11 cellular contexts compared by ENCODE assay signal in the genomic region with DNA sequence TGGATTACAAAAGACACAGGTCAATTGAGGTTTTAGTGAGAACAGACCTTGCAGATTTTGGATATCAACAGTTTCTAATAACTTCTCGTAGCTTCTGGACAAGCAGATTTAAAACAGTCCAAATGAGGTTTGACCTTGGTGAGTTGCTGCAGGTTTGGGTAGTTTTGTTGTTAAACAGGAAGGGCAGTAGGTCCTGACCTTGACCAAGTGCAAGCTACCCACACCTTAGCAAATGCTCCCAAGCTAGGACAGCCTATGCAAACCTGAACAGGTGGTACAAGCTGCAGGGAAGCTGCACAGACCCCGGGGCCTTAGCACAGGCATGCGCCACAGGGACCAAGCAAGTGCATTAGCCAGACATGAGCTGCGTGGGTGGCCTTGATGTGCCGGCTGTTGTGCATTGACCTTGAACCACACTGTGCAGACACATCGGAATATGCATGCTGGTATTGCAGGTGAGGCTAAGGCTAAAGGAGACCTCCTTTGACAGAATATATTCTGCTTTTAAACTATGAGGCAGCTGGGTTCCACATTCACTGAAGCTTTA.
"Had no signal": no experiment of that assay in that cellular context is flagged by ENCODE, and none has a peak within 500 bp of the region (broad histone marks: within the 10 kb centered on the region; RNA-seq: fewer than 3 reads in every experiment).

No MANE protein-coding gene starts in this region.

- H2AFZ ChIP-seq: GM23248, GM23338 had no signal

- H3K27ac Mint-ChIP-seq: GM23338, H9, HFFc6 had no signal

- H3K36me3 ChIP-seq: HAP-1 had no signal

- H3K9ac ChIP-seq: GM23248 had no signal

- H3K4me1 Mint-ChIP-seq: GM23338, H9 had no signal

- H3K4me2 ChIP-seq: GM23338 had no signal

- H3K4me3 Mint-ChIP-seq: GM23338, H9, HFFc6 had no signal

- H3K4me1 ChIP-seq: HAP-1 had no signal

- FAIRE-seq: H1, H54 had no signal

- H3K4me3 ChIP-seq: GM23248, GM23338, HAP-1 had no signal

- ATAC-seq: GM23338, HCT116 had no signal

- H3K9me3 ChIP-seq: HAP-1 had no signal

- H3K9me3 Mint-ChIP-seq: GM23338, H9, HFFc6 had no signal

- DNase-seq: GM23248, GOT3, H7, H9, HCEC 1CT, HFFc6 had no signal

- H3K27ac ChIP-seq: GM23248 had no signal
